ENCODE assay signal across 8 cellular contexts in the genomic region with DNA sequence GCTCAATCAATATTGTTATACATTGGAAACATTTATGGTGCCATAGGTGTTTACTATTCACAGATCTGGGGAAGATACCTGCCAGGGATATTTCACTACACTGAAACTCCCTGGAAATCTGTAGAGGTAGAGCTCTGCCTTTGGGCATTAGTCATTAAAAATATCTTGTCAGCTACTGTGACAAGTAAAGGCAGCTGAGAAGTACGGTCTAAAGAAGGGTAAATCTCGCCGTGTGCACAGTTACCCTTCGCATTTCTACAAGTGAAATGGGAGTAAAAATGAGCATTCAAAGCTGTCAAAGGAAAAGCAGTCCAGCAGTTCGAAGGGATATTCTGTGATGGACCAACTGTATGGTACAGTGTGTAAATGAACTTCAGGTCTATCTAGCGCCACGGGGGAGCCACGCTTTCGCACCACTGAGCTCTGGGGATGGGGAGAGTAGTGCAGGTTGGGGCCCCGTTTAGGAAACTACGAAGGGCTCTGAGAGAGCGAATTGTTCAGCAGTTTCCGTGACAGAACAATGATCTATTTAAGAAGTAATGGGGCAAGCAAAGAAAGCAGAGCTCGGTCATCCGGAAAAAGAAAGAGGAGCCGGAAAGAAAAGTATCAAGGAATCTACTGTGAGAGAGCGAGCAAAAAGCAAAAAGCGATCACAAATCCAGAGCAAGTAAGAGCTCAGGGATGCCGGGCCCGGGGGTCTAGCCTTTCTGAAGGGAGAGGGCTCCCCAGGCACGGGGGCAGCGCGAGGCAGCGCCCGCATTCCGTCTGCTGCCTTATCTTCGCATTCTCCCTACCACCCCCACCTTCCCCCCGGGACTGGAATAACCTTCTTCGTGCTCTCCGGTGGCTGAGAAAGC. TPM values are rescaled to one million over a fixed set of nuclear protein-coding genes. Genes with fewer than 3 reads are reported as not detected.
A peak's percentile ranks its signal among the peaks of the same experiment; 100 is the strongest.
DNase-seq lines count a peak whose midpoint lies in the region; ATAC-seq and TF ChIP-seq lines count a peak whose summit lies in the region.

No MANE protein-coding gene starts in this region.

- peak overlapping the region; percentile 97 for H3K27ac Mint-ChIP-seq in activated T-cell treated with anti-CD3 and anti-CD28 coated beads, Interleukin-2, amount 50 U/mL, for 24 hours
- H3K27ac Mint-ChIP-seq in natural killer cell = peak overlapping the region; percentile 95 to 99

- TF ChIP-seq CTCF in natural killer cell (IDR thresholded peaks at IDR 0.05) = no peak

- peaks cover 36% of the 10 kb centered on the region for H3K4me1 Mint-ChIP-seq in activated T-cell treated with anti-CD3 and anti-CD28 coated beads, Interleukin-2, amount 50 U/mL, for 24 hours (ENCODE audit: low read depth)
- H3K4me1 Mint-ChIP-seq in natural killer cell = peaks cover 51 to 54% of the 10 kb centered on the region in 2 donors

- peak; percentile 36 for DNase-seq in AG20443 (ENCODE audit: low spot score)
- DNase-seq in NCI-H2171 (lab: John Stamatoyannopoulos, UW) = peak; percentile 50
- peak; percentile 53 for DNase-seq in activated T-cell treated with anti-CD3 and anti-CD28 coated beads, Interleukin-2, amount 50 U/mL, for 24 hours
- DNase-seq in fibroblast of peridontal ligament (ENCODE audit: extremely low read depth) = peak; percentile 29
- peak; percentile 19 for DNase-seq in natural killer cell

- no peaks in the 10 kb centered on the region for H3K9me3 Mint-ChIP-seq in activated T-cell treated with anti-CD3 and anti-CD28 coated beads, Interleukin-2, amount 50 U/mL, for 24 hours
- H3K9me3 Mint-ChIP-seq in natural killer cell = no peaks in the 10 kb centered on the region

- intact Hi-C loops in natural killer cell (cut with micrococcal nuclease) = loop anchor here (1.0 to 5.0 kb wide), 2 partner anchors 243 to 1017 kb away; partner anchors contain the start of genes FBXW7 and GATB

- H3K27me3 Mint-ChIP-seq in activated T-cell treated with anti-CD3 and anti-CD28 coated beads, Interleukin-2, amount 50 U/mL, for 24 hours = peaks cover 19% of the 10 kb centered on the region
- peaks cover 5 to 18% of the 10 kb centered on the region in 2 donors for H3K27me3 Mint-ChIP-seq in natural killer cell (ENCODE audit: low read depth in 2 of 2)

- peak overlapping the region; percentile 63 for H3K27ac ChIP-seq in temporal lobe (ENCODE audit: low read depth, low read length)

- ATAC-seq in GM19438 (IDR thresholded peaks at IDR 0.05; ENCODE audit: low read depth, unreplicated experiment) = peak; percentile 27
- ATAC-seq in natural killer cell = peak in 1 of 3 donors; percentile 21
- no peak for ATAC-seq in GM21737 (IDR thresholded peaks at IDR 0.05; ENCODE audit: unreplicated experiment)

- peak overlapping the region; percentile 100 for H3K4me3 Mint-ChIP-seq in activated T-cell treated with anti-CD3 and anti-CD28 coated beads, Interleukin-2, amount 50 U/mL, for 24 hours
- H3K4me3 Mint-ChIP-seq in natural killer cell = peak overlapping the region; percentile 99

- peaks cover 19% of the 10 kb centered on the region for H3K36me3 Mint-ChIP-seq in activated T-cell treated with anti-CD3 and anti-CD28 coated beads, Interleukin-2, amount 50 U/mL, for 24 hours (ENCODE audit: low read depth)
- no peaks in the 10 kb centered on the region for H3K36me3 Mint-ChIP-seq in natural killer cell

RNA-seq across cellular contexts. Expression of gene TIGD4, which starts 0.6 kb away (rescaled TPM):
- total RNA-seq in natural killer cell (not detected), temporal lobe (2.0 TPM)

RNA-seq across cellular contexts. Expression of gene ARFIP1, which starts 0.9 kb away (rescaled TPM):
- total RNA-seq in natural killer cell (10 to 100 TPM; 13.7 to 20.6 (median 14.6) TPM), temporal lobe (35.4 TPM)
